18 cellular contexts compared by ENCODE assay signal in the genomic region with DNA sequence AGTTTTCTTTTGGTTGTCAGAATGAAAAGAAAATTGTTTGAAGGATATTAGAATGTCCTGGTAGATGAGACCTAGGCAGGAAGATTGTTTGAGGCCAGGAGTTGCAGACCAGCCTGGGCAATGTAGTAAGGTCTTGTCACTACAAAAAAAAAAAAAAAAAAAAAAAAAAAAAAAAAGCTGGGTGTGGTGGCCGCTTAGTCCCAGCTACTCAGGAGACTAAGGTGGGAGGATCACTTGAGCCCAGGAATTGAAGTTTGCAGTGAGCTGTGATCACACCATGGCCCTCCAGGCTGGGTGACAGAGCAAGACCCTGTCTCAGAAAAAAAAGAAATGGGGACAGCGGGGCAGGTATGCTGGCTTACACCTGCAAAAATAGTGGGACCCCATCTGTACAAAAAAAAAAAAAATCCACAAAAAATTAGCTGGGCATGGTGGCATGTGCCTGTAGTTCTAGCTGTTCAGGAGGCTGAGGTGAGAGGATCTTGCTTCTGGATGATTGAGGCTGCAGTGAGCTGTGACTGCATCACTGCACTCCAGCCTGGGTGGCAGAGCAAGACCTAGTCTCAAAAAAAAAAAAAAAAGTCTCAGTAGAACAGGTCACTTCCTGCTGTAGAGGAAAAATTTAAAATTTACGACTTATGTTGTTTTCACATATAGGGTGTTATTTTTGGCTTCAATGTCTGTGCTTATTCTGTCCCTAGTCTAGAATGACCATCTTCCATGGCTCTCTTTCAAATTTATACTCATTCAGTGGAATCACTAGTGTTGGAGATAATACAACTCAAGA.
DNase-seq lines count a peak whose midpoint lies in the region; ATAC-seq and TF ChIP-seq lines count a peak whose summit lies in the region.
"Had no signal": no experiment of that assay in that cellular context is flagged by ENCODE, and none has a peak within 500 bp of the region (broad histone marks: within the 10 kb centered on the region; RNA-seq: fewer than 3 reads in every experiment).

No MANE protein-coding gene starts in this region.

- no peaks in the 10 kb centered on the region for H3F3A ChIP-seq in MM.1S (ENCODE audit: insufficient read depth, low read length)

- no peak overlapping the region for H3K4me3 Mint-ChIP-seq in natural killer cell
- H3K4me3 Mint-ChIP-seq in natural killer cell treated with Interleukin-12 subunit alpha and Interleukin-12 subunit beta and Interleukin-15 and Interleukin-18, amount 100 ng/mL, for 72 hours = no peak overlapping the region
- H3K4me3 Mint-ChIP-seq: effector memory CD8-positive, alpha-beta T cell; stimulated activated effector memory CD8-positive, alpha-beta T cell treated with anti-CD3 and anti-CD28 coated beads, Interleukin-12 subunit alpha, Interleukin-12 subunit beta, amount 100 ng/mL, for 72 hours had no signal

- no peaks in the 10 kb centered on the region for H3K4me1 ChIP-seq in MM.1S (ENCODE audit: low read length)
- H3K4me1 ChIP-seq: sigmoid colon had no signal

- H3K9ac ChIP-seq in MM.1S (ENCODE audit: low read length) = no peak overlapping the region

- no peaks in the 10 kb centered on the region for H3K27me3 ChIP-seq in MM.1S (replicated peaks; ENCODE audit: insufficient read depth, low read length)
- H3K27me3 ChIP-seq: sigmoid colon had no signal

- no peak for TF ChIP-seq CTCF in natural killer cell (IDR thresholded peaks at IDR 0.05)
- TF ChIP-seq CTCF in MM.1S (IDR thresholded peaks at IDR 0.05; ENCODE audit: low read length) = no peak

- H3K4me3 ChIP-seq in MM.1S (ENCODE audit: low read length) = no peak overlapping the region
- H3K4me3 ChIP-seq: lung, sigmoid colon had no signal

- H3K27me3 Mint-ChIP-seq in natural killer cell (ENCODE audit: low read depth in 2 of 2) = no peaks in the 10 kb centered on the region
- H3K27me3 Mint-ChIP-seq in natural killer cell treated with Interleukin-12 subunit alpha and Interleukin-12 subunit beta and Interleukin-15 and Interleukin-18, amount 100 ng/mL, for 72 hours = no peaks in the 10 kb centered on the region
- H3K27me3 Mint-ChIP-seq: effector memory CD8-positive, alpha-beta T cell had no signal

- H3K9me3 ChIP-seq in MM.1S (replicated peaks; ENCODE audit: insufficient read depth, low read length) = no peaks in the 10 kb centered on the region
- H3K9me3 ChIP-seq: sigmoid colon had no signal

- peaks cover 3% of the 10 kb centered on the region; the same call in 1 of the 2 replicates for H3K36me3 ChIP-seq in MM.1S (replicated peaks; ENCODE audit: insufficient read depth, low read length)

- H3K27ac ChIP-seq in MM.1S (ENCODE audit: low read length) = no peak overlapping the region
- H3K27ac ChIP-seq: sigmoid colon had no signal

- no peaks in the 10 kb centered on the region for H3K79me2 ChIP-seq in MM.1S (ENCODE audit: low read length)

- ATAC-seq in natural killer cell (peak; percentile 32 to 53 (median 48)), HG03354 (IDR thresholded peaks at IDR 0.05; ENCODE audit: poor library complexity, severe bottlenecking, unreplicated experiment) (peak; percentile 72), HG02588 (IDR thresholded peaks at IDR 0.05; ENCODE audit: unreplicated experiment) (no peak)
- no peak for ATAC-seq in natural killer cell treated with Interleukin-12 subunit alpha and Interleukin-12 subunit beta and Interleukin-15 and Interleukin-18, amount 100 ng/mL, for 72 hours
- ATAC-seq: effector memory CD8-positive, alpha-beta T cell; stimulated activated effector memory CD8-positive, alpha-beta T cell treated with anti-CD3 and anti-CD28 coated beads, Interleukin-12 subunit alpha, Interleukin-12 subunit beta, amount 100 ng/mL, for 72 hours had no signal

- H3K9me3 Mint-ChIP-seq in natural killer cell = no peaks in the 10 kb centered on the region
- H3K9me3 Mint-ChIP-seq in natural killer cell treated with Interleukin-12 subunit alpha and Interleukin-12 subunit beta and Interleukin-15 and Interleukin-18, amount 100 ng/mL, for 72 hours = no peaks in the 10 kb centered on the region
- H3K9me3 Mint-ChIP-seq: effector memory CD8-positive, alpha-beta T cell; stimulated activated effector memory CD8-positive, alpha-beta T cell treated with anti-CD3 and anti-CD28 coated beads, Interleukin-12 subunit alpha, Interleukin-12 subunit beta, amount 100 ng/mL, for 72 hours had no signal

- no peak for DNase-seq in natural killer cell
- DNase-seq in natural killer cell treated with Interleukin-12 subunit alpha and Interleukin-12 subunit beta and Interleukin-15 and Interleukin-18, amount 100 ng/mL, for 72 hours (ENCODE audit: low spot score) = no peak
- DNase-seq in dermis blood vessel endothelial cell = peak; percentile 36
- DNase-seq in activated gamma-delta T cell (lab: John Stamatoyannopoulos, UW) = no peak
- DNase-seq in MM.1S = no peak
- no peak for DNase-seq in GOT3 (lab: John Stamatoyannopoulos, UW)
- DNase-seq: activated CD4-positive, alpha-beta T cell treated with anti-CD3 and anti-CD28 coated beads, Interleukin-2, amount 50 U/mL, for 1 hour; effector memory CD8-positive, alpha-beta T cell; NCI-H1048; NCI-H2171; NK-92 treated with Interleukin-12 subunit alpha and Interleukin-12 subunit beta, amount 100 ng/mL, for 24 hours; SIG-M5; sigmoid colon; T-helper 9 cell had no signal

- no peaks in the 10 kb centered on the region for H4K20me1 ChIP-seq in MM.1S (ENCODE audit: insufficient read depth, low read length)

- H3K4me1 Mint-ChIP-seq in natural killer cell = peaks cover 0 to 6% of the 10 kb centered on the region in 2 donors
- peaks cover 0 to 3% of the 10 kb centered on the region in 2 donors for H3K4me1 Mint-ChIP-seq in natural killer cell treated with Interleukin-12 subunit alpha and Interleukin-12 subunit beta and Interleukin-15 and Interleukin-18, amount 100 ng/mL, for 72 hours (ENCODE audit: low read depth in 2 of 2)
- H3K4me1 Mint-ChIP-seq: stimulated activated effector memory CD8-positive, alpha-beta T cell treated with anti-CD3 and anti-CD28 coated beads, Interleukin-12 subunit alpha, Interleukin-12 subunit beta, amount 100 ng/mL, for 72 hours had no signal

- no peaks in the 10 kb centered on the region for H3K9me2 ChIP-seq in MM.1S (replicated peaks; ENCODE audit: insufficient read depth, low read length)

- H3K4me2 ChIP-seq in MM.1S (ENCODE audit: low read depth, low read length) = no peak overlapping the region

- H3K27ac Mint-ChIP-seq in natural killer cell = peak overlapping the region; percentile 1 to 45
- H3K27ac Mint-ChIP-seq in natural killer cell treated with Interleukin-12 subunit alpha and Interleukin-12 subunit beta and Interleukin-15 and Interleukin-18, amount 100 ng/mL, for 72 hours = no peak overlapping the region
- H3K27ac Mint-ChIP-seq: stimulated activated effector memory CD8-positive, alpha-beta T cell treated with anti-CD3 and anti-CD28 coated beads, Interleukin-12 subunit alpha, Interleukin-12 subunit beta, amount 100 ng/mL, for 72 hours had no signal

- H2AFZ ChIP-seq in MM.1S (ENCODE audit: low read length) = no peak overlapping the region

- H3K36me3 Mint-ChIP-seq in natural killer cell = no peaks in the 10 kb centered on the region
- H3K36me3 Mint-ChIP-seq in natural killer cell treated with Interleukin-12 subunit alpha and Interleukin-12 subunit beta and Interleukin-15 and Interleukin-18, amount 100 ng/mL, for 72 hours = peaks cover 5% of the 10 kb centered on the region

- intact Hi-C loops in natural killer cell (cut with micrococcal nuclease) = no loop called here

Comparison
In these comparisons a context has a peak if more than half of its experiments do, and no peak if none do; other contexts are left out.
1. ATAC-seq: peak in natural killer cell (3 of 3) and HG03354 (single experiment); none in natural killer cell treated with Interleukin-12 subunit alpha and Interleukin-12 subunit beta and Interleukin-15 and Interleukin-18, amount 100 ng/mL, for 72 hours (0 of 2) and HG02588 (single experiment).
2. H3K27ac Mint-ChIP-seq: peak in natural killer cell (2 of 2); none in natural killer cell treated with Interleukin-12 subunit alpha and Interleukin-12 subunit beta and Interleukin-15 and Interleukin-18, amount 100 ng/mL, for 72 hours (0 of 2).